In the genomic region with DNA sequence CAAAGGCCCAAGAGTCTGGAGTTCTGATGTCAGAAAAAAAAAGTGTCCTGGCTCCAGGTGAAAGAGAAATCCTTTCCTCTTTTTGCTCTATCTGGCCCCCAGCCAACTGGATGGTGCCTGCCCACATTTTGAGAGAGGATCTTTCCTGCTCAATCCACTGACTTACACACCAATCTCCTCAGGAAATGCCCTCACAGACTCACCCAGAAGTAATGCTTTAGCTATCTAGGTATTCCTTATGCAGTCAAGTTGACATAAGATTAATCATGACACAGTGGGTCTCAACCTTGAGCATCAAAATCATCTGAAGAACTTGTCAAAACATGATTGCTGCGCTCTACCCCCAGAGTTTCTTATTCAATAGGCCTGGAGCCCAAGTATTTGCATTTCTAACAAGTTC, we compare ENCODE assay signal across 16 cellular contexts. TPM values are rescaled to one million over a fixed set of nuclear protein-coding genes. Genes with fewer than 3 reads are reported as not detected.
DNase-seq lines count a peak whose midpoint lies in the region; ATAC-seq and TF ChIP-seq lines count a peak whose summit lies in the region.
"Had no signal": no experiment of that assay in that cellular context is flagged by ENCODE, and none has a peak within 500 bp of the region (broad histone marks: within the 10 kb centered on the region; RNA-seq: fewer than 3 reads in every experiment).

No MANE protein-coding gene starts in this region.

- no peak overlapping the region for H3K4me3 Mint-ChIP-seq in WTC11
- H3K4me3 Mint-ChIP-seq: B cell; CD4-positive, alpha-beta T cell; HFFc6 had no signal

- ATAC-seq in WTC11 (no peak), left ventricle myocardium superior (no peak)

- H3K27ac Mint-ChIP-seq in WTC11: no peak overlapping the region
- H3K27ac Mint-ChIP-seq: B cell; CD4-positive, alpha-beta T cell; HFFc6 had no signal

- H3K9me3 Mint-ChIP-seq in WTC11: peaks cover 6% of the 10 kb centered on the region
- H3K9me3 Mint-ChIP-seq: CD4-positive, alpha-beta T cell; HFFc6 had no signal

- peaks cover 18% of the 10 kb centered on the region for H3K36me3 Mint-ChIP-seq in WTC11

- POLR2A ChIA-PET in WTC11 (lab: Charles Lee): no interaction called here

- H3K27ac ChIP-seq in epithelial cell of prostate: peak overlapping the region; percentile 34

- no peaks in the 10 kb centered on the region for H3K27me3 Mint-ChIP-seq in WTC11 (ENCODE audit: low read depth)
- H3K27me3 Mint-ChIP-seq: B cell; CD4-positive, alpha-beta T cell had no signal

- CTCF ChIA-PET in WTC11 (lab: Charles Lee): no interaction called here

- H3K4me1 Mint-ChIP-seq in WTC11: peaks cover 5% of the 10 kb centered on the region; the same call in 1 of the 2 replicates
- H3K4me1 Mint-ChIP-seq: B cell had no signal

- peak; percentile 51 for DNase-seq in NCI-H226
- DNase-seq in WTC11 (ENCODE audit: low spot score): no peak
- DNase-seq in epithelial cell of prostate (ENCODE audit: low read depth, low spot score): peak; percentile 33
- peak; percentile 17 for DNase-seq in putamen (ENCODE audit: low spot score)
- no peak for DNase-seq in NCI-H2171 treated with DMSO at 0.1 percent for 48 hours (lab: John Stamatoyannopoulos, UW)
- DNase-seq in activated gamma-delta T cell (lab: John Stamatoyannopoulos, UW): no peak
- DNase-seq in left ventricle myocardium superior: no peak
- DNase-seq: C1 segment of cervical spinal cord; Calu3; CD4-positive, alpha-beta T cell; DMS 273 treated with DMSO at 0.1 percent for 48 hours; HCEC 1CT; HFFc6 had no signal

- intact Hi-C loops in left ventricle myocardium superior (cut with micrococcal nuclease): no loop called here

- no peak for TF ChIP-seq CTCF in WTC11 (IDR thresholded peaks at IDR 0.05)

TF ChIP-seq in WTC11, 78 proteins besides CTCF, POLR2A, EP300 and RAD21:
- TF ChIP-seq ZNF219 (CRISPR knock-in tag; IDR thresholded peaks at IDR 0.05; ENCODE audit: borderline replicate concordance) (no peak), ZNF671 (CRISPR knock-in tag; IDR thresholded peaks at IDR 0.05) (peak; percentile 28; the same call in 1 of the 2 replicates), ZNF232 (CRISPR knock-in tag; IDR thresholded peaks at IDR 0.05) (no peak)
- TF ChIP-seq, protein P1, sequence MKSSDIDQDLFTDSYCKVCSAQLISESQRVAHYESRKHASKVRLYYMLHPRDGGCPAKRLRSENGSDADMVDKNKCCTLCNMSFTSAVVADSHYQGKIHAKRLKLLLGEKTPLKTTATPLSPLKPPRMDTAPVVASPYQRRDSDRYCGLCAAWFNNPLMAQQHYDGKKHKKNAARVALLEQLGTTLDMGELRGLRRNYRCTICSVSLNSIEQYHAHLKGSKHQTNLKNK (CRISPR knock-in tag; IDR thresholded peaks at IDR 0.05): peak; percentile 59; the same call in 1 of the 2 replicates
- TF ChIP-seq, protein P2, sequence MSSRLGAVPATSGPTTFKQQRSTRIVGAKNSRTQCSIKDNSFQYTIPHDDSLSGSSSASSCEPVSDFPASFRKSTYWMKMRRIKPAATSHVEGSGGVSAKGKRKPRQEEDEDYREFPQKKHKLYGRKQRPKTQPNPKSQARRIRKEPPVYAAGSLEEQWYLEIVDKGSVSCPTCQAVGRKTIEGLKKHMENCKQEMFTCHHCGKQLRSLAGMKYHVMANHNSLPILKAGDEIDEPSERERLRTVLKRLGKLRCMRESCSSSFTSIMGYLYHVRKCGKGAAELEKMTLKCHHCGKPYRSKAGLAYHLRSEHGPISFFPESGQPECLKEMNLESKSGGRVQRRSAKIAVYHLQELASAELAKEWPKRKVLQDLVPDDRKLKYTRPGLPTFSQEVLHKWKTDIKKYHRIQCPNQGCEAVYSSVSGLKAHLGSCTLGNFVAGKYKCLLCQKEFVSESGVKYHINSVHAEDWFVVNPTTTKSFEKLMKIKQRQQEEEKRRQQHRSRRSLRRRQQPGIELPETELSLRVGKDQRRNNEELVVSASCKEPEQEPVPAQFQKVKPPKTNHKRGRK (CRISPR knock-in tag; IDR thresholded peaks at IDR 0.05; ENCODE audit: borderline replicate concordance): no peak
TF ChIP-seq in WTC11: peak in this region for 2.

RNA-seq across cellular contexts. Expression of a gene that starts 31.2 kb away (rescaled TPM):
- total RNA-seq in WTC11 (2021) (0.33 TPM in 1 of 3 replicates, not detected in the others), left ventricle myocardium superior (0.79 TPM)
- total RNA-seq: B cell; Calu3; CD4-positive, alpha-beta T cell; Daoy; H4; HFFc6 had no signal

Comparison
In these comparisons a context has a peak if more than half of its experiments do, and no peak if none do; other contexts are left out.
1. DNase-seq: peak in NCI-H226 (single experiment), epithelial cell of prostate (single experiment) and putamen (single experiment); none in WTC11 (single experiment), NCI-H2171 treated with DMSO at 0.1 percent for 48 hours (single experiment), activated gamma-delta T cell (single experiment) and left ventricle myocardium superior (single experiment).